ENCODE assay signal across 8 cellular contexts in the genomic region with DNA sequence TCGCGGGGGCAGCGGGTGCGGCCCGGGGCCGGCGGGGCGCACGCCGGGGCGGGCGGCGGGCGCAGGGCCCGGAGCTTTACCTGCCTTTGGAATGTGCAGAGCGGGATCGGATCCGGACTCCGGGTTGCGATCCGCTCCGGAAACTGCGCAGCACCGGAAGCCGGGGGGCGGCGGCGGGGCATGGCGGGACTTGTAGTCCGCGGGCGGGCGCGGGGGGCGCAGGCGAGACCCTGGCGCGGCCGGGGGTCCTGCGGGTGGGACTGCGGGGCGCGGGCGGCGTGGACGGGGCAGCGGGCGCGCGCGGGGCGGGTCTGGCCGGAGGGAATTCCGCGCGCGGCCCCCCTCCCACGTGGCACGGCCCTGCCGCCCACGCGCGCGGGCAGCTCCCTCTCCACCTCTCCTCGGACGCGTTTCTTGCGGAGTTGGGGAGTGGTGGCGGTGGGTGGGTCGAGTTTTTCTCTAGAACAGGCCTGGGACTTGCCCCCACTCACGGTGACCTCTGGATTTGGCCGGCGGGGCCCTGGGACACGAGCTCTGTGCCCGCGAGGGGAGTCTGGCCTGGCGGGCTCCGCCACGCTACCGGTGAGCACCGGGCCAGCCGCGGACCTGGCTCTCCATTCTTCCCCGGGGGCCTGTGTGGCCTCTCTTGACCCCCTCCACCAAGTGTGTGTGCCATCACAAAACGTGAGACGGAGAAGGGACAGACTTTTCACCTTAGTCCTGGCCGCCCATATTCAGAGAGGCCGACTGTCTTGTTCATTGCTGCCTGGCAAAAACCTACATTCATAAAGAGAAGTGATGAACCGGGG. TPM values are rescaled to one million over a fixed set of nuclear protein-coding genes. Genes with fewer than 3 reads are reported as not detected.
DNase-seq lines count a peak whose midpoint lies in the region; ATAC-seq and TF ChIP-seq lines count a peak whose summit lies in the region.

A gene with protein sequence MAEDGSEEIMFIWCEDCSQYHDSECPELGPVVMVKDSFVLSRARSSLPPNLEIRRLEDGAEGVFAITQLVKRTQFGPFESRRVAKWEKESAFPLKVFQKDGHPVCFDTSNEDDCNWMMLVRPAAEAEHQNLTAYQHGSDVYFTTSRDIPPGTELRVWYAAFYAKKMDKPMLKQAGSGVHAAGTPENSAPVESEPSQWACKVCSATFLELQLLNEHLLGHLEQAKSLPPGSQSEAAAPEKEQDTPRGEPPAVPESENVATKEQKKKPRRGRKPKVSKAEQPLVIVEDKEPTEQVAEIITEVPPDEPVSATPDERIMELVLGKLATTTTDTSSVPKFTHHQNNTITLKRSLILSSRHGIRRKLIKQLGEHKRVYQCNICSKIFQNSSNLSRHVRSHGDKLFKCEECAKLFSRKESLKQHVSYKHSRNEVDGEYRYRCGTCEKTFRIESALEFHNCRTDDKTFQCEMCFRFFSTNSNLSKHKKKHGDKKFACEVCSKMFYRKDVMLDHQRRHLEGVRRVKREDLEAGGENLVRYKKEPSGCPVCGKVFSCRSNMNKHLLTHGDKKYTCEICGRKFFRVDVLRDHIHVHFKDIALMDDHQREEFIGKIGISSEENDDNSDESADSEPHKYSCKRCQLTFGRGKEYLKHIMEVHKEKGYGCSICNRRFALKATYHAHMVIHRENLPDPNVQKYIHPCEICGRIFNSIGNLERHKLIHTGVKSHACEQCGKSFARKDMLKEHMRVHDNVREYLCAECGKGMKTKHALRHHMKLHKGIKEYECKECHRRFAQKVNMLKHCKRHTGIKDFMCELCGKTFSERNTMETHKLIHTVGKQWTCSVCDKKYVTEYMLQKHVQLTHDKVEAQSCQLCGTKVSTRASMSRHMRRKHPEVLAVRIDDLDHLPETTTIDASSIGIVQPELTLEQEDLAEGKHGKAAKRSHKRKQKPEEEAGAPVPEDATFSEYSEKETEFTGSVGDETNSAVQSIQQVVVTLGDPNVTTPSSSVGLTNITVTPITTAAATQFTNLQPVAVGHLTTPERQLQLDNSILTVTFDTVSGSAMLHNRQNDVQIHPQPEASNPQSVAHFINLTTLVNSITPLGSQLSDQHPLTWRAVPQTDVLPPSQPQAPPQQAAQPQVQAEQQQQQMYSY (minus strand): TSS at position 155 of the 809 bp plus-strand sequence. CDS start 18,981 bp downstream, outside the sequence.

- H3K9ac ChIP-seq in mucosa of rectum (ENCODE audit: low read depth in 1 of 2, low read length in 2 of 2), result peak within 1 kb of the TSS; percentile 77 to 86

- H3K27me3 ChIP-seq in CD8-positive, alpha-beta T cell (ENCODE audit: insufficient read depth, low read length), result no peaks in the 10 kb centered on the region
- H3K27me3 ChIP-seq in mucosa of rectum (ENCODE audit: control insufficient read depth in 2 of 2, insufficient read depth in 2 of 2, low read length in 2 of 2), result no peaks in the 10 kb centered on the region

- H3K4me3 Mint-ChIP-seq in CD8-positive, alpha-beta T cell, result peak within 1 kb of the TSS; percentile 90

- peak within 1 kb of the TSS; percentile 89 for H3K4me3 ChIP-seq in CD8-positive, alpha-beta T cell (ENCODE audit: low read depth, low read length)
- H3K4me3 ChIP-seq in epithelial cell of esophagus (ENCODE audit: low read length) (peak within 1 kb of the TSS; percentile 70), mucosa of rectum (ENCODE audit: low read length in 2 of 2) (peak within 1 kb of the TSS; percentile 82 to 85)

- POLR2A ChIA-PET in CD8-positive, alpha-beta T cell (lab: Charles Lee), result interaction anchor here (0.6 to 3.5 kb wide), 9 partner anchors 17 to 1108 kb away, joined by 3 to 19 read pairs (median 4); partner anchors contain the start of genes PKNOX1, UBASH3A and ZBTB21

- H3K9me3 ChIP-seq in CD8-positive, alpha-beta T cell (ENCODE audit: low read length), result no peaks in the 10 kb centered on the region
- H3K9me3 ChIP-seq in mucosa of rectum (ENCODE audit: control insufficient read depth in 2 of 2, low read length in 2 of 2), result no peaks in the 10 kb centered on the region

- intact Hi-C loops in CD8-positive, alpha-beta T cell (cut with DNase I, micrococcal nuclease), result loop anchor here (1.0 to 2.0 kb wide), 5 partner anchors 17 to 183 kb away; partner anchors contain the start of gene ZBTB21 (in 2 of the 2)

- peaks cover 3% of the 10 kb centered on the region for H3K36me3 Mint-ChIP-seq in CD8-positive, alpha-beta T cell

- ATAC-seq in CD8-positive, alpha-beta T cell, result peak; percentile 68
- ATAC-seq in GM19372 (IDR thresholded peaks at IDR 0.05; ENCODE audit: low read depth, unreplicated experiment), result peak; percentile 60
- ATAC-seq in HG03571 (IDR thresholded peaks at IDR 0.05; ENCODE audit: unreplicated experiment), result peak; percentile 50

- peaks cover 27% of the 10 kb centered on the region for H3K4me1 Mint-ChIP-seq in CD8-positive, alpha-beta T cell (ENCODE audit: low read depth)

- H3K27ac ChIP-seq in CD8-positive, alpha-beta T cell (ENCODE audit: low read depth, low read length), result peak within 1 kb of the TSS; percentile 71
- peak within 1 kb of the TSS; percentile 56 to 67 for H3K27ac ChIP-seq in mucosa of rectum (ENCODE audit: low read depth in 2 of 2, low read length in 2 of 2)

- no peaks in the 10 kb centered on the region for H3K9me3 Mint-ChIP-seq in CD8-positive, alpha-beta T cell

- H3K27ac Mint-ChIP-seq in CD8-positive, alpha-beta T cell, result peak within 1 kb of the TSS; percentile 93

- H3K36me3 ChIP-seq in CD8-positive, alpha-beta T cell (ENCODE audit: insufficient read depth, low read length), result no peaks in the 10 kb centered on the region
- no peaks in the 10 kb centered on the region for H3K36me3 ChIP-seq in mucosa of rectum (ENCODE audit: control insufficient read depth in 2 of 2, insufficient read depth in 2 of 2, low read length in 2 of 2)

- H3K27me3 Mint-ChIP-seq in CD8-positive, alpha-beta T cell (ENCODE audit: low read depth), result no peaks in the 10 kb centered on the region

- DNase-seq in CD8-positive, alpha-beta T cell, result peak; percentile 55 to 89 (median 78)
- DNase-seq in OCI-M1 (lab: John Stamatoyannopoulos, UW) (peak; percentile 90), activated T-cell treated with anti-CD3 and anti-CD28 coated beads for 24 hours (ENCODE audit: low read depth) (peak; percentile 80), epithelial cell of esophagus (ENCODE audit: low read depth) (peak; percentile 89)
- DNase-seq in stimulated activated CD8-positive, alpha-beta memory T cell treated with anti-CD3 and anti-CD28 coated beads, Interleukin-4, amount 100 ng/mL, for 4 hours (ENCODE audit: low read depth in 2 of 2, low spot score in 1 of 2), result peak; percentile 63 to 70

- peaks cover 14% of the 10 kb centered on the region for H3K4me1 ChIP-seq in CD8-positive, alpha-beta T cell (ENCODE audit: insufficient read depth, low read length)
- peaks cover 4 to 13% of the 10 kb centered on the region in 2 donors for H3K4me1 ChIP-seq in mucosa of rectum (ENCODE audit: control insufficient read depth in 2 of 2, insufficient read depth in 2 of 2, low read length in 2 of 2)

- CTCF ChIA-PET in CD8-positive, alpha-beta T cell (lab: Charles Lee), result interaction anchor here (1.1 to 1.8 kb wide), 2 partner anchors 129 to 228 kb away, joined by 3 to 6 read pairs; no protein-coding TSS in a partner anchor

- no peak for TF ChIP-seq CTCF in CD8-positive, alpha-beta T cell (IDR thresholded peaks at IDR 0.05)
- no peak for TF ChIP-seq CTCF in epithelial cell of esophagus (IDR thresholded peaks at IDR 0.05; ENCODE audit: insufficient read depth, low read depth, low read length, missing control alignments)

RNA-seq across cellular contexts. Expression of the gene that starts here (rescaled TPM):
- 1 to 10 TPM; 8.5 to 9.2 TPM for total RNA-seq in CD8-positive, alpha-beta T cell

Comparison
In these comparisons a context has a peak if more than half of its experiments do, and no peak if none do; other contexts are left out.
1. Peak in every context shown above with its lines: DNase-seq, ATAC-seq, H3K4me3 ChIP-seq and H3K27ac ChIP-seq.